Comparison of ENCODE assay signal across 1 cellular context in genomic region chr11:36109850-36110606, GRCh38.
TF ChIP-seq lines count a peak whose summit lies in the region.

No MANE protein-coding gene starts in this region.

TF ChIP-seq in GM23338, 12 proteins besides CTCF, POLR2A, EP300 and RAD21 (continued from another document):
- TF ChIP-seq REST (IDR thresholded peaks at IDR 0.05; ENCODE audit: unreplicated experiment) (no peak), ZNF331 (CRISPR knock-in tag; IDR thresholded peaks at IDR 0.05; ENCODE audit: low read depth) (no peak), STAT1 (IDR thresholded peaks at IDR 0.05; ENCODE audit: unreplicated experiment) (no peak)
- TF ChIP-seq, protein P1, sequence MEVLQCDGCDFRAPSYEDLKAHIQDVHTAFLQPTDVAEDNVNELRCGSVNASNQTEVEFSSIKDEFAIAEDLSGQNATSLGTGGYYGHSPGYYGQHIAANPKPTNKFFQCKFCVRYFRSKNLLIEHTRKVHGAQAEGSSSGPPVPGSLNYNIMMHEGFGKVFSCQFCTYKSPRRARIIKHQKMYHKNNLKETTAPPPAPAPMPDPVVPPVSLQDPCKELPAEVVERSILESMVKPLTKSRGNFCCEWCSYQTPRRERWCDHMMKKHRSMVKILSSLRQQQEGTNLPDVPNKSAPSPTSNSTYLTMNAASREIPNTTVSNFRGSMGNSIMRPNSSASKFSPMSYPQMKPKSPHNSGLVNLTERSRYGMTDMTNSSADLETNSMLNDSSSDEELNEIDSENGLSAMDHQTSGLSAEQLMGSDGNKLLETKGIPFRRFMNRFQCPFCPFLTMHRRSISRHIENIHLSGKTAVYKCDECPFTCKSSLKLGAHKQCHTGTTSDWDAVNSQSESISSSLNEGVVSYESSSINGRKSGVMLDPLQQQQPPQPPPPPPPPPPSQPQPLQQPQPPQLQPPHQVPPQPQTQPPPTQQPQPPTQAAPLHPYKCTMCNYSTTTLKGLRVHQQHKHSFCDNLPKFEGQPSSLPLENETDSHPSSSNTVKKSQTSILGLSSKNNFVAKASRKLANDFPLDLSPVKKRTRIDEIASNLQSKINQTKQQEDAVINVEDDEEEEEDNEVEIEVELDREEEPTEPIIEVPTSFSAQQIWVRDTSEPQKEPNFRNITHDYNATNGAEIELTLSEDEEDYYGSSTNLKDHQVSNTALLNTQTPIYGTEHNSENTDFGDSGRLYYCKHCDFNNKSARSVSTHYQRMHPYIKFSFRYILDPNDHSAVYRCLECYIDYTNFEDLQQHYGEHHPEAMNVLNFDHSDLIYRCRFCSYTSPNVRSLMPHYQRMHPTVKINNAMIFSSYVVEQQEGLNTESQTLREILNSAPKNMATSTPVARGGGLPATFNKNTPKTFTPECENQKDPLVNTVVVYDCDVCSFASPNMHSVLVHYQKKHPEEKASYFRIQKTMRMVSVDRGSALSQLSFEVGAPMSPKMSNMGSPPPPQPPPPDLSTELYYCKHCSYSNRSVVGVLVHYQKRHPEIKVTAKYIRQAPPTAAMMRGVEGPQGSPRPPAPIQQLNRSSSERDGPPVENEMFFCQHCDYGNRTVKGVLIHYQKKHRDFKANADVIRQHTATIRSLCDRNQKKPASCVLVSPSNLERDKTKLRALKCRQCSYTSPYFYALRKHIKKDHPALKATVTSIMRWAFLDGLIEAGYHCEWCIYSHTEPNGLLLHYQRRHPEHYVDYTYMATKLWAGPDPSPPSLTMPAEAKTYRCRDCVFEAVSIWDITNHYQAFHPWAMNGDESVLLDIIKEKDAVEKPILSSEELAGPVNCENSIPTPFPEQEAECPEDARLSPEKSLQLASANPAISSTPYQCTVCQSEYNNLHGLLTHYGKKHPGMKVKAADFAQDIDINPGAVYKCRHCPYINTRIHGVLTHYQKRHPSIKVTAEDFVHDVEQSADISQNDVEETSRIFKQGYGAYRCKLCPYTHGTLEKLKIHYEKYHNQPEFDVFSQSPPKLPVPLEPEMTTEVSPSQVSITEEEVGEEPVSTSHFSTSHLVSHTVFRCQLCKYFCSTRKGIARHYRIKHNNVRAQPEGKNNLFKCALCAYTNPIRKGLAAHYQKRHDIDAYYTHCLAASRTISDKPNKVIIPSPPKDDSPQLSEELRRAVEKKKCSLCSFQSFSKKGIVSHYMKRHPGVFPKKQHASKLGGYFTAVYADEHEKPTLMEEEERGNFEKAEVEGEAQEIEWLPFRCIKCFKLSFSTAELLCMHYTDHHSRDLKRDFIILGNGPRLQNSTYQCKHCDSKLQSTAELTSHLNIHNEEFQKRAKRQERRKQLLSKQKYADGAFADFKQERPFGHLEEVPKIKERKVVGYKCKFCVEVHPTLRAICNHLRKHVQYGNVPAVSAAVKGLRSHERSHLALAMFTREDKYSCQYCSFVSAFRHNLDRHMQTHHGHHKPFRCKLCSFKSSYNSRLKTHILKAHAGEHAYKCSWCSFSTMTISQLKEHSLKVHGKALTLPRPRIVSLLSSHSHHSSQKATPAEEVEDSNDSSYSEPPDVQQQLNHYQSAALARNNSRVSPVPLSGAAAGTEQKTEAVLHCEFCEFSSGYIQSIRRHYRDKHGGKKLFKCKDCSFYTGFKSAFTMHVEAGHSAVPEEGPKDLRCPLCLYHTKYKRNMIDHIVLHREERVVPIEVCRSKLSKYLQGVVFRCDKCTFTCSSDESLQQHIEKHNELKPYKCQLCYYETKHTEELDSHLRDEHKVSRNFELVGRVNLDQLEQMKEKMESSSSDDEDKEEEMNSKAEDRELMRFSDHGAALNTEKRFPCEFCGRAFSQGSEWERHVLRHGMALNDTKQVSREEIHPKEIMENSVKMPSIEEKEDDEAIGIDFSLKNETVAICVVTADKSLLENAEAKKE (CRISPR knock-in tag; IDR thresholded peaks at IDR 0.05) = peak; percentile 39; the same call in 1 of the 2 replicates
